ENCODE assay signal across 1 cellular context in the genomic region with DNA sequence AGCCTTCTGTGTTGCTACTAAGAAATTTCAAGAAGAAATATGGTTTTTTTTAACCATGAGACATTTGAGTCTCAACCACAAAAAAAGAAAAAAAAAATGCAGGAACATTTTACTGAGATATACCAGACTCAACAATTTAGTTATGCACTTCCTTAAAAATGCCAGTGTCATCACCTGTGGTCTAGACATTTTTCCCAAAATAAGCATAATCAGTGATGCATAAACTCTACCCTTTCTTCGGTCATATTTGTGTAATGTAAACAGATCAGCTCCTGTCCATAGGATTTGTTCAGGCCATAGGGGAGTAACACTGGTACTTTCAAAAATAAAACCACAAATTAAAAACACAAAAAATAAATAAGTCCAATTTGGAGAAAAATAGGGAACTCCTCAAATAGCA.
TF ChIP-seq lines count a peak whose summit lies in the region.

No MANE protein-coding gene starts in this region.

TF ChIP-seq in K562, 482 proteins besides CTCF, POLR2A, EP300 and RAD21 (continued from another document):
- TF ChIP-seq STAT5A (IDR thresholded peaks at IDR 0.05; ENCODE audit: borderline replicate concordance, low read length) (no peak), TBL1XR1 (IDR thresholded peaks at IDR 0.05; ENCODE audit: low read length in 2 of 2) (peak in 1 of 2 experiments; percentile 72; a peak in 2 of 4 replicates), ZNF274 (IDR thresholded peaks at IDR 0.05; ENCODE audit: borderline replicate concordance, low read depth, low read length) (no peak), ZFX (CRISPR knock-in tag; IDR thresholded peaks at IDR 0.05) (no peak), TEAD1 (CRISPR knock-in tag; IDR thresholded peaks at IDR 0.05) (no peak), XRCC3 (IDR thresholded peaks at IDR 0.05) (no peak), ZNF79 (CRISPR knock-in tag; IDR thresholded peaks at IDR 0.05; ENCODE audit: low read depth) (peak; percentile 80), FOXK1 (CRISPR knock-in tag; IDR thresholded peaks at IDR 0.05; ENCODE audit: borderline replicate concordance) (no peak), MECOM (CRISPR knock-in tag; IDR thresholded peaks at IDR 0.05) (peak; percentile 62; the same call in 1 of the 2 replicates), ZNF124 (CRISPR knock-in tag; IDR thresholded peaks at IDR 0.05) (no peak), MAFG (tag; conservative IDR thresholded peaks at IDR 0.05) (peak; percentile 7; the same call in 1 of the 2 replicates), ZNF384 (IDR thresholded peaks at IDR 0.05; ENCODE audit: low read depth, low read length) (0 out of 2 replicates have a peak, but pooled peaks have one; percentile 26), MAFK (IDR thresholded peaks at IDR 0.05; ENCODE audit: low read length) (peak; percentile 27; the same call in 1 of the 2 replicates), CC2D1A (IDR thresholded peaks at IDR 0.05) (no peak), ARID2 (IDR thresholded peaks at IDR 0.05) (no peak), ELF4 (CRISPR knock-in tag; IDR thresholded peaks at IDR 0.05) (no peak)
- TF ChIP-seq, protein P1, sequence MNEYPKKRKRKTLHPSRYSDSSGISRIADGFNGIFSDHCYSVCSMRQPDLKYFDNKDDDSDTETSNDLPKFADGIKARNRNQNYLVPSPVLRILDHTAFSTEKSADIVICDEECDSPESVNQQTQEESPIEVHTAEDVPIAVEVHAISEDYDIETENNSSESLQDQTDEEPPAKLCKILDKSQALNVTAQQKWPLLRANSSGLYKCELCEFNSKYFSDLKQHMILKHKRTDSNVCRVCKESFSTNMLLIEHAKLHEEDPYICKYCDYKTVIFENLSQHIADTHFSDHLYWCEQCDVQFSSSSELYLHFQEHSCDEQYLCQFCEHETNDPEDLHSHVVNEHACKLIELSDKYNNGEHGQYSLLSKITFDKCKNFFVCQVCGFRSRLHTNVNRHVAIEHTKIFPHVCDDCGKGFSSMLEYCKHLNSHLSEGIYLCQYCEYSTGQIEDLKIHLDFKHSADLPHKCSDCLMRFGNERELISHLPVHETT (CRISPR knock-in tag; conservative IDR thresholded peaks at IDR 0.05 in 1 of 2, IDR thresholded peaks at IDR 0.05 in 1 of 2), result peak in 1 of 2 experiments; percentile 37; a peak in 1 of 4 replicates
- TF ChIP-seq, protein P2, sequence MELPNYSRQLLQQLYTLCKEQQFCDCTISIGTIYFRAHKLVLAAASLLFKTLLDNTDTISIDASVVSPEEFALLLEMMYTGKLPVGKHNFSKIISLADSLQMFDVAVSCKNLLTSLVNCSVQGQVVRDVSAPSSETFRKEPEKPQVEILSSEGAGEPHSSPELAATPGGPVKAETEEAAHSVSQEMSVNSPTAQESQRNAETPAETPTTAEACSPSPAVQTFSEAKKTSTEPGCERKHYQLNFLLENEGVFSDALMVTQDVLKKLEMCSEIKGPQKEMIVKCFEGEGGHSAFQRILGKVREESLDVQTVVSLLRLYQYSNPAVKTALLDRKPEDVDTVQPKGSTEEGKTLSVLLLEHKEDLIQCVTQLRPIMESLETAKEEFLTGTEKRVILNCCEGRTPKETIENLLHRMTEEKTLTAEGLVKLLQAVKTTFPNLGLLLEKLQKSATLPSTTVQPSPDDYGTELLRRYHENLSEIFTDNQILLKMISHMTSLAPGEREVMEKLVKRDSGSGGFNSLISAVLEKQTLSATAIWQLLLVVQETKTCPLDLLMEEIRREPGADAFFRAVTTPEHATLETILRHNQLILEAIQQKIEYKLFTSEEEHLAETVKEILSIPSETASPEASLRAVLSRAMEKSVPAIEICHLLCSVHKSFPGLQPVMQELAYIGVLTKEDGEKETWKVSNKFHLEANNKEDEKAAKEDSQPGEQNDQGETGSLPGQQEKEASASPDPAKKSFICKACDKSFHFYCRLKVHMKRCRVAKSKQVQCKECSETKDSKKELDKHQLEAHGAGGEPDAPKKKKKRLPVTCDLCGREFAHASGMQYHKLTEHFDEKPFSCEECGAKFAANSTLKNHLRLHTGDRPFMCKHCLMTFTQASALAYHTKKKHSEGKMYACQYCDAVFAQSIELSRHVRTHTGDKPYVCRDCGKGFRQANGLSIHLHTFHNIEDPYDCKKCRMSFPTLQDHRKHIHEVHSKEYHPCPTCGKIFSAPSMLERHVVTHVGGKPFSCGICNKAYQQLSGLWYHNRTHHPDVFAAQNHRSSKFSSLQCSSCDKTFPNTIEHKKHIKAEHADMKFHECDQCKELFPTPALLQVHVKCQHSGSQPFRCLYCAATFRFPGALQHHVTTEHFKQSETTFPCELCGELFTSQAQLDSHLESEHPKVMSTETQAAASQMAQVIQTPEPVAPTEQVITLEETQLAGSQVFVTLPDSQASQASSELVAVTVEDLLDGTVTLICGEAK (IDR thresholded peaks at IDR 0.05), result 0 out of 2 replicates have a peak, but pooled peaks have one; percentile 13
- TF ChIP-seq, protein P2 (CRISPR knock-in tag; IDR thresholded peaks at IDR 0.05), result no peak
- TF ChIP-seq, protein P3, sequence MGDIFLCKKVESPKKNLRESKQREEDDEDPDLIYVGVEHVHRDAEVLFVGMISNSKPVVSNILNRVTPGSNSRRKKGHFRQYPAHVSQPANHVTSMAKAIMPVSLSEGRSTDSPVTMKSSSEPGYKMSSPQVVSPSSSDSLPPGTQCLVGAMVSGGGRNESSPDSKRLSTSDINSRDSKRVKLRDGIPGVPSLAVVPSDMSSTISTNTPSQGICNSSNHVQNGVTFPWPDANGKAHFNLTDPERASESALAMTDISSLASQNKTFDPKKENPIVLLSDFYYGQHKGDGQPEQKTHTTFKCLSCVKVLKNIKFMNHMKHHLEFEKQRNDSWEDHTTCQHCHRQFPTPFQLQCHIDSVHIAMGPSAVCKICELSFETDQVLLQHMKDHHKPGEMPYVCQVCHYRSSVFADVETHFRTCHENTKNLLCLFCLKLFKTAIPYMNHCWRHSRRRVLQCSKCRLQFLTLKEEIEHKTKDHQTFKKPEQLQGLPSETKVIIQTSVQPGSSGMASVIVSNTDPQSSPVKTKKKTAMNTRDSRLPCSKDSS (IDR thresholded peaks at IDR 0.05; ENCODE audit: low read depth, partially characterized antibody), result no peak
- TF ChIP-seq, protein P4, sequence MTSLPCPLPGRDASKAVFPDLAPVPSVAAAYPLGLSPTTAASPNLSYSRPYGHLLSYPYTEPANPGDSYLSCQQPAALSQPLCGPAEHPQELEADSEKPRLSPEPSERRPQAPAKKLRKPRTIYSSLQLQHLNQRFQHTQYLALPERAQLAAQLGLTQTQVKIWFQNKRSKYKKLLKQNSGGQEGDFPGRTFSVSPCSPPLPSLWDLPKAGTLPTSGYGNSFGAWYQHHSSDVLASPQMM (CRISPR knock-in tag; IDR thresholded peaks at IDR 0.05), result no peak
- TF ChIP-seq, protein P5, sequence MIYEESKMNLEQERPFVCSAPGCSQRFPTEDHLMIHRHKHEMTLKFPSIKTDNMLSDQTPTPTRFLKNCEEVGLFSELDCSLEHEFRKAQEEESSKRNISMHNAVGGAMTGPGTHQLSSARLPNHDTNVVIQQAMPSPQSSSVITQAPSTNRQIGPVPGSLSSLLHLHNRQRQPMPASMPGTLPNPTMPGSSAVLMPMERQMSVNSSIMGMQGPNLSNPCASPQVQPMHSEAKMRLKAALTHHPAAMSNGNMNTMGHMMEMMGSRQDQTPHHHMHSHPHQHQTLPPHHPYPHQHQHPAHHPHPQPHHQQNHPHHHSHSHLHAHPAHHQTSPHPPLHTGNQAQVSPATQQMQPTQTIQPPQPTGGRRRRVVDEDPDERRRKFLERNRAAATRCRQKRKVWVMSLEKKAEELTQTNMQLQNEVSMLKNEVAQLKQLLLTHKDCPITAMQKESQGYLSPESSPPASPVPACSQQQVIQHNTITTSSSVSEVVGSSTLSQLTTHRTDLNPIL (CRISPR knock-in tag; IDR thresholded peaks at IDR 0.05), result no peak
